ENCODE assay signal across 20 cellular contexts in the genomic region with DNA sequence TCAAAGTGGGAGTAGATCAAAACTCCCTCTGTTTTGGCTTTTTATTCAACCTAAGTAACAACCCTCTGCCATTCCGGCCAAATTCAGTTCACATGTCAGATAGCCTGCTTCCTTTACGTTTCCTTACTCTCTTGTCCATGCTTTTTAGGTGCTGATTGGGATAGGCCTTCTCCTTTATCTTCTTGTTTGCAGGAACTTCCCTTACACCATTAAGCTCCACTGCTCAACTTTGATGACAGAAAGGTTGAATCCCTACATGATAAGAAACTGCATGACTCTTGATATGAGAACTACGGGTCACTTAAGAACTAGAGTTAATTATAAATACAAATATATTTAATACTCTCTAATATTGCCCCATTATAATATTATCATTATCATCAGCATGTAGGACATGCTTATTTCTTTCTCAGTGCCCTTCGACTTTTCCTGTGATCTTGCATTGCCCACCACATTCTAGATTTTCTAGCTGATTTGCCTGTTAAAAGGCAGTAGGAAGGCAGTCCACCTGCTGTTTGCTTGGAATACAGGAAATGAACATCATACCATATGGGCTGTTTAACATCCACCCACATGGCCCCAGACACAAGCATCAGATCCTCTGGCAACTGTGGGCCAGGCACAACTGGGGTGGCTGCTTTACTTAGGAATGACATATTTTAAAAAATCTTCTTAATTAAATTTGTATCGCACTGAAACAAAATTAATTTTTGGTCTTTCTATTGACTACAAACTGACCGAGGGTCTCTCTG. TPM values are rescaled to one million over a fixed set of nuclear protein-coding genes. Genes with fewer than 3 reads are reported as not detected.
A peak's percentile ranks its signal among the peaks of the same experiment; 100 is the strongest.
DNase-seq lines count a peak whose midpoint lies in the region; ATAC-seq and TF ChIP-seq lines count a peak whose summit lies in the region.
"Had no signal": no experiment of that assay in that cellular context is flagged by ENCODE, and none has a peak within 500 bp of the region (broad histone marks: within the 10 kb centered on the region; RNA-seq: fewer than 3 reads in every experiment).

No MANE protein-coding gene starts in this region.

- DNase-seq in CMK (ENCODE audit: low read depth) (peak; percentile 4), HT-29 (ENCODE audit: low spot score) (peak; percentile 51), trophoblast cell (peak; percentile 37 to 61), brain microvascular endothelial cell (no peak), lower leg skin (ENCODE audit: low spot score in 2 of 2) (no peak)
- DNase-seq in activated T-cell treated with anti-CD3 and anti-CD28 coated beads, Interleukin-2, amount 50 U/mL, for 1 hour = no peak
- DNase-seq: activated CD4-positive, CD25-positive, alpha-beta regulatory T cell treated with anti-CD3 and anti-CD28 coated beads, Interleukin-2, amount 50 U/mL, for 72 hours; activated effector memory CD4-positive, alpha-beta T cell treated with Interleukin-2 at 50 U/mL for 16 hours; adrenal gland; dermis blood vessel endothelial cell; erythroblast; HFFc6; NCI-H1105 treated with DMSO at 0.1 percent for 48 hours; stimulated activated CD4-positive, alpha-beta T cell treated with anti-CD3 and anti-CD28 coated beads, Interleukin-1b, Interleukin-23, amount 100 ng/mL, for 48 hours; T-helper 2 cell; uterus had no signal

- WGBS in trophoblast cell (ENCODE audit: extremely low coverage, insufficient coverage, insufficient read length) = no CpG with 5 or more reads among the region's 6 CpGs
- WGBS in lower leg skin, 2 donors = 79 to 83% methylated on average over 6 of the region's 6 CpGs

- no peak for ATAC-seq in GM18870 (IDR thresholded peaks at IDR 0.05; ENCODE audit: unreplicated experiment)
- ATAC-seq: sciatic nerve had no signal

- no peaks in the 10 kb centered on the region for H3K9me3 ChIP-seq in trophoblast cell (ENCODE audit: insufficient read depth, low read depth, low read length)
- H3K9me3 ChIP-seq: adrenal gland, uterus had no signal

- H2BK12ac ChIP-seq in trophoblast cell (ENCODE audit: low read length) = peak overlapping the region; percentile 98

- no peak for TF ChIP-seq POLR2A in lower leg skin (IDR thresholded peaks at IDR 0.05)

- peak overlapping the region; percentile 57 for H4K12ac ChIP-seq in trophoblast cell (ENCODE audit: low read depth, low read length)

- peak overlapping the region; percentile 91 for H3K18ac ChIP-seq in trophoblast cell (ENCODE audit: low read length)

- H3K27ac ChIP-seq in VCaP (peak overlapping the region; percentile 73), trophoblast cell (ENCODE audit: low read depth, low read length) (peak overlapping the region; percentile 99), brain microvascular endothelial cell (no peak overlapping the region)
- H3K27ac ChIP-seq: adrenal gland, cardiac muscle cell, uterus had no signal

- H3K23ac ChIP-seq in trophoblast cell (ENCODE audit: low read length) = no peak overlapping the region

- TF ChIP-seq CTCF in VCaP (conservative IDR thresholded peaks at IDR 0.05) = no peak
- no peak for TF ChIP-seq CTCF in brain microvascular endothelial cell (IDR thresholded peaks at IDR 0.05; ENCODE audit: low read depth, low read length, missing control alignments)
- no peak for TF ChIP-seq CTCF in lower leg skin (IDR thresholded peaks at IDR 0.05)

- H4K8ac ChIP-seq in trophoblast cell (ENCODE audit: low read depth, low read length) = peak overlapping the region; percentile 73

- H4K91ac ChIP-seq in trophoblast cell (ENCODE audit: low read depth, low read length) = peak overlapping the region; percentile 98

- H2AK5ac ChIP-seq in trophoblast cell (ENCODE audit: low read length) = peak overlapping the region; percentile 98

- peak overlapping the region; percentile 35 for H2AFZ ChIP-seq in trophoblast cell (ENCODE audit: insufficient read depth, low read length, poor library complexity)

- H3K4ac ChIP-seq in trophoblast cell (ENCODE audit: low read depth, low read length) = peak overlapping the region; percentile 73

- in situ Hi-C loops in brain microvascular endothelial cell (cut with HindIII; ENCODE audit: low pct_ligation_motif_present, low sequenced_read_pairs) = no loop called here

- no peak overlapping the region for H3K9ac ChIP-seq in trophoblast cell (ENCODE audit: low read length)

- intact Hi-C loops in lower leg skin (cut with DNase I; ENCODE audit: low total_unique reads) = no loop called here

- H3K79me2 ChIP-seq in trophoblast cell (ENCODE audit: control insufficient read depth, insufficient read depth, low read length, poor library complexity) = peaks cover 3% of the 10 kb centered on the region

- H3K4me1 ChIP-seq in trophoblast cell (ENCODE audit: control insufficient read depth in 1 of 2, insufficient read depth in 2 of 2, low read length in 2 of 2) = peaks cover 8 to 26% of the 10 kb centered on the region in 2 experiments
- H3K4me1 ChIP-seq: adrenal gland, uterus had no signal

- H3K36me3 ChIP-seq in trophoblast cell (ENCODE audit: control insufficient read depth in 1 of 2, insufficient read depth in 2 of 2, low read length in 2 of 2) (no peaks in the 10 kb centered on the region), brain microvascular endothelial cell (replicated peaks) (no peaks in the 10 kb centered on the region)
- H3K36me3 ChIP-seq: adrenal gland, cardiac muscle cell, uterus had no signal

- H3K27me3 ChIP-seq in trophoblast cell (ENCODE audit: insufficient read depth, low read length) (no peaks in the 10 kb centered on the region), brain microvascular endothelial cell (replicated peaks) (no peaks in the 10 kb centered on the region)
- H3K27me3 ChIP-seq: adrenal gland, cardiac muscle cell, uterus had no signal

- peak overlapping the region; percentile 99 for H2BK120ac ChIP-seq in trophoblast cell (ENCODE audit: insufficient read depth, low read length, poor library complexity)

- H3K4me3 ChIP-seq in trophoblast cell (ENCODE audit: low read depth, low read length) (no peak overlapping the region), brain microvascular endothelial cell (ENCODE audit: low read depth, low read length) (no peak overlapping the region), lower leg skin (ENCODE audit: low read depth, poor library complexity, severe bottlenecking) (no peak overlapping the region)
- H3K4me3 ChIP-seq: adrenal gland, cardiac muscle cell, uterus had no signal

- peak overlapping the region; percentile 95 for H2BK5ac ChIP-seq in trophoblast cell (ENCODE audit: low read depth, low read length, poor library complexity)

- peaks cover 27% of the 10 kb centered on the region for H3K79me1 ChIP-seq in trophoblast cell (ENCODE audit: low read length)

- no peak overlapping the region for H3K4me2 ChIP-seq in trophoblast cell (ENCODE audit: low read length)

- H3K14ac ChIP-seq in trophoblast cell (ENCODE audit: low read length) = peak overlapping the region; percentile 85

RNA-seq across cellular contexts. Expression of a gene that starts 59.7 kb away (rescaled TPM):
- total RNA-seq in HT-29 (2014; rRNA removed; shearing (Covaris generic)) = 15.7 and 18.5 TPM in 2 replicates
- 55.8 and 56.4 TPM in 2 replicates for polyA plus RNA-seq in trophoblast cell (2013)
- 100 to 1,000 TPM in 1 of 4 donors, 10 to 100 TPM in 3; 65.5 to 104 (median 76.2) TPM for total RNA-seq in lower leg skin

Comparison
In these comparisons a context has a peak if more than half of its experiments do, and no peak if none do; other contexts are left out.
1. DNase-seq: peak in CMK (single experiment), HT-29 (single experiment) and trophoblast cell (2 of 2); none in brain microvascular endothelial cell (single experiment), activated T-cell treated with anti-CD3 and anti-CD28 coated beads, Interleukin-2, amount 50 U/mL, for 1 hour (single experiment) and lower leg skin (0 of 2).